1 cellular context compared by ENCODE assay signal in the genomic region with DNA sequence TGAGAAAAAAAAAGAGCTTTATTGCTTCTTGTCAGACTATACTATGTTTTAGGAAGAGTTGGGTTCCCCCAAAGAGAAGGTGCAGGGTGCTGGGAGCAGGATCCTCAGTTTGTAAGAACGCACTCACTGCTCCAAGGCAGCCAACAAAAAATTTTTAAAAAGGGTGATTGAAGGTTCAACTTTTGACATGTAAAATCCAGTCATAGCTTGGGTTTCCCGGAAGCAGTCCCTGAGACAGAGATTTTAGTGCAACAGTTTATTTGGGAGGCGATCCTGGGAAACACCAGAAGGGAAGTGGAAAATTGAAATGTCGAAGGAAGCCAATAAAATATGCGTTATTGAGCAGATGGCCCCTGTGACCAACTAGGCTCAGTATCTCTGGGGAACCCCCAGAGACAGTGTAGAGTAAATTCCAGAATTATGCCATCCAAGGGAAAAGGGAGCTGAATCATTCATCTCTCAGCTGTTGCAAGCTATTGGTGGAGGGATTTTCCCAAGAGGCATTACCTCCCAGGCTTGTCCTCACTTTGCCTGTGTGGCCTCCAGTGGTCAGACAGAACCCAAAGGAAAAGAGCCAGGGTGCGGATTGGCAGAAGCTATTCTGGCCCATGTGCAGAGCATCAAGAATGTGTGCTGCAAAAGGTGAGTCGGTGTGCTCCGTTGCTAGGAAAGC.
TF ChIP-seq lines count a peak whose summit lies in the region.

No MANE protein-coding gene starts in this region.

TF ChIP-seq in HepG2, 621 proteins besides CTCF, POLR2A, EP300 and RAD21 (continued from another document and continues in another):
- TF ChIP-seq ATF2 (CRISPR knock-in tag; IDR thresholded peaks at IDR 0.05) (peak; percentile 37; the same call in 1 of the 2 replicates), ZC3H13 (CRISPR knock-in tag; IDR thresholded peaks at IDR 0.05) (no peak), TAF1 (CRISPR knock-in tag; IDR thresholded peaks at IDR 0.05) (peak; percentile 76), BRF2 (CRISPR knock-in tag; IDR thresholded peaks at IDR 0.05) (no peak), SMC3 (IDR thresholded peaks at IDR 0.05; ENCODE audit: low read length) (peak; percentile 40; the same call in 1 of the 2 replicates), NR2F6 (IDR thresholded peaks at IDR 0.05) (peak; percentile 29; the same call in 1 of the 2 replicates), NR2F6 (CRISPR knock-in tag; IDR thresholded peaks at IDR 0.05) (no peak; the same call in 1 of the 2 replicates), ZNF333 (CRISPR knock-in tag; IDR thresholded peaks at IDR 0.05; ENCODE audit: borderline replicate concordance) (no peak), SIX1 (CRISPR knock-in tag; IDR thresholded peaks at IDR 0.05; ENCODE audit: borderline replicate concordance) (peak; percentile 47; the same call in 1 of the 2 replicates), MLLT10 (CRISPR knock-in tag; IDR thresholded peaks at IDR 0.05) (no peak), CSRNP2 (CRISPR knock-in tag; conservative IDR thresholded peaks at IDR 0.05; ENCODE audit: low read depth) (no peak), MAX (IDR thresholded peaks at IDR 0.05) (peak; percentile 61; the same call in 1 of the 2 replicates), ZSCAN30 (CRISPR knock-in tag; IDR thresholded peaks at IDR 0.05) (peak; percentile 86; the same call in 1 of the 2 replicates), ARID5B (CRISPR knock-in tag; IDR thresholded peaks at IDR 0.05) (peak; percentile 54), ZNF160 (CRISPR knock-in tag; IDR thresholded peaks at IDR 0.05) (0 out of 2 replicates have a peak, but pooled peaks have one; percentile 4), MIXL1 (CRISPR knock-in tag; IDR thresholded peaks at IDR 0.05) (peak; percentile 49; the same call in 1 of the 2 replicates), ZNF703 (CRISPR knock-in tag; IDR thresholded peaks at IDR 0.05; ENCODE audit: borderline replicate concordance) (no peak), HIVEP1 (CRISPR knock-in tag; IDR thresholded peaks at IDR 0.05) (peak; percentile 85; the same call in 1 of the 2 replicates), CEBPB (IDR thresholded peaks at IDR 0.05; ENCODE audit: borderline replicate concordance, low read depth, low read length) (peak; percentile 64; the same call in 1 of the 2 replicates)
- TF ChIP-seq, protein P1, sequence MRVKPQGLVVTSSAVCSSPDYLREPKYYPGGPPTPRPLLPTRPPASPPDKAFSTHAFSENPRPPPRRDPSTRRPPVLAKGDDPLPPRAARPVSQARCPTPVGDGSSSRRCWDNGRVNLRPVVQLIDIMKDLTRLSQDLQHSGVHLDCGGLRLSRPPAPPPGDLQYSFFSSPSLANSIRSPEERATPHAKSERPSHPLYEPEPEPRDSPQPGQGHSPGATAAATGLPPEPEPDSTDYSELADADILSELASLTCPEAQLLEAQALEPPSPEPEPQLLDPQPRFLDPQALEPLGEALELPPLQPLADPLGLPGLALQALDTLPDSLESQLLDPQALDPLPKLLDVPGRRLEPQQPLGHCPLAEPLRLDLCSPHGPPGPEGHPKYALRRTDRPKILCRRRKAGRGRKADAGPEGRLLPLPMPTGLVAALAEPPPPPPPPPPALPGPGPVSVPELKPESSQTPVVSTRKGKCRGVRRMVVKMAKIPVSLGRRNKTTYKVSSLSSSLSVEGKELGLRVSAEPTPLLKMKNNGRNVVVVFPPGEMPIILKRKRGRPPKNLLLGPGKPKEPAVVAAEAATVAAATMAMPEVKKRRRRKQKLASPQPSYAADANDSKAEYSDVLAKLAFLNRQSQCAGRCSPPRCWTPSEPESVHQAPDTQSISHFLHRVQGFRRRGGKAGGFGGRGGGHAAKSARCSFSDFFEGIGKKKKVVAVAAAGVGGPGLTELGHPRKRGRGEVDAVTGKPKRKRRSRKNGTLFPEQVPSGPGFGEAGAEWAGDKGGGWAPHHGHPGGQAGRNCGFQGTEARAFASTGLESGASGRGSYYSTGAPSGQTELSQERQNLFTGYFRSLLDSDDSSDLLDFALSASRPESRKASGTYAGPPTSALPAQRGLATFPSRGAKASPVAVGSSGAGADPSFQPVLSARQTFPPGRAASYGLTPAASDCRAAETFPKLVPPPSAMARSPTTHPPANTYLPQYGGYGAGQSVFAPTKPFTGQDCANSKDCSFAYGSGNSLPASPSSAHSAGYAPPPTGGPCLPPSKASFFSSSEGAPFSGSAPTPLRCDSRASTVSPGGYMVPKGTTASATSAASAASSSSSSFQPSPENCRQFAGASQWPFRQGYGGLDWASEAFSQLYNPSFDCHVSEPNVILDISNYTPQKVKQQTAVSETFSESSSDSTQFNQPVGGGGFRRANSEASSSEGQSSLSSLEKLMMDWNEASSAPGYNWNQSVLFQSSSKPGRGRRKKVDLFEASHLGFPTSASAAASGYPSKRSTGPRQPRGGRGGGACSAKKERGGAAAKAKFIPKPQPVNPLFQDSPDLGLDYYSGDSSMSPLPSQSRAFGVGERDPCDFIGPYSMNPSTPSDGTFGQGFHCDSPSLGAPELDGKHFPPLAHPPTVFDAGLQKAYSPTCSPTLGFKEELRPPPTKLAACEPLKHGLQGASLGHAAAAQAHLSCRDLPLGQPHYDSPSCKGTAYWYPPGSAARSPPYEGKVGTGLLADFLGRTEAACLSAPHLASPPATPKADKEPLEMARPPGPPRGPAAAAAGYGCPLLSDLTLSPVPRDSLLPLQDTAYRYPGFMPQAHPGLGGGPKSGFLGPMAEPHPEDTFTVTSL (CRISPR knock-in tag; IDR thresholded peaks at IDR 0.05; ENCODE audit: borderline replicate concordance): 0 out of 2 replicates have a peak, but pooled peaks have one; percentile 6
- TF ChIP-seq, protein P2, sequence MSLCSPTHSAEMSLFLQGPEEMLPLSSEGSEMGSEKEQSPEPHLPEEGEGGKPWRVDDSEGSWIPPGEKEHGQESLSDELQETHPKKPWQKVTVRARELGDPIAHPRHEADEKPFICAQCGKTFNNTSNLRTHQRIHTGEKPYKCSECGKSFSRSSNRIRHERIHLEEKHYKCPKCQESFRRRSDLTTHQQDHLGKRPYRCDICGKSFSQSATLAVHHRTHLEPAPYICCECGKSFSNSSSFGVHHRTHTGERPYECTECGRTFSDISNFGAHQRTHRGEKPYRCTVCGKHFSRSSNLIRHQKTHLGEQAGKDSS (CRISPR knock-in tag; IDR thresholded peaks at IDR 0.05; ENCODE audit: borderline replicate concordance, low read depth): no peak
- TF ChIP-seq, protein P3, sequence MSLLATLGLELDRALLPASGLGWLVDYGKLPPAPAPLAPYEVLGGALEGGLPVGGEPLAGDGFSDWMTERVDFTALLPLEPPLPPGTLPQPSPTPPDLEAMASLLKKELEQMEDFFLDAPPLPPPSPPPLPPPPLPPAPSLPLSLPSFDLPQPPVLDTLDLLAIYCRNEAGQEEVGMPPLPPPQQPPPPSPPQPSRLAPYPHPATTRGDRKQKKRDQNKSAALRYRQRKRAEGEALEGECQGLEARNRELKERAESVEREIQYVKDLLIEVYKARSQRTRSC (CRISPR knock-in tag; IDR thresholded peaks at IDR 0.05; ENCODE audit: low read depth): no peak
- TF ChIP-seq, protein P4, sequence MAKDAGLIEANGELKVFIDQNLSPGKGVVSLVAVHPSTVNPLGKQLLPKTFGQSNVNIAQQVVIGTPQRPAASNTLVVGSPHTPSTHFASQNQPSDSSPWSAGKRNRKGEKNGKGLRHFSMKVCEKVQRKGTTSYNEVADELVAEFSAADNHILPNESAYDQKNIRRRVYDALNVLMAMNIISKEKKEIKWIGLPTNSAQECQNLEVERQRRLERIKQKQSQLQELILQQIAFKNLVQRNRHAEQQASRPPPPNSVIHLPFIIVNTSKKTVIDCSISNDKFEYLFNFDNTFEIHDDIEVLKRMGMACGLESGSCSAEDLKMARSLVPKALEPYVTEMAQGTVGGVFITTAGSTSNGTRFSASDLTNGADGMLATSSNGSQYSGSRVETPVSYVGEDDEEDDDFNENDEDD (CRISPR knock-in tag; IDR thresholded peaks at IDR 0.05; ENCODE audit: borderline replicate concordance): peak; percentile 53; the same call in 1 of the 2 replicates
- TF ChIP-seq, protein P5, sequence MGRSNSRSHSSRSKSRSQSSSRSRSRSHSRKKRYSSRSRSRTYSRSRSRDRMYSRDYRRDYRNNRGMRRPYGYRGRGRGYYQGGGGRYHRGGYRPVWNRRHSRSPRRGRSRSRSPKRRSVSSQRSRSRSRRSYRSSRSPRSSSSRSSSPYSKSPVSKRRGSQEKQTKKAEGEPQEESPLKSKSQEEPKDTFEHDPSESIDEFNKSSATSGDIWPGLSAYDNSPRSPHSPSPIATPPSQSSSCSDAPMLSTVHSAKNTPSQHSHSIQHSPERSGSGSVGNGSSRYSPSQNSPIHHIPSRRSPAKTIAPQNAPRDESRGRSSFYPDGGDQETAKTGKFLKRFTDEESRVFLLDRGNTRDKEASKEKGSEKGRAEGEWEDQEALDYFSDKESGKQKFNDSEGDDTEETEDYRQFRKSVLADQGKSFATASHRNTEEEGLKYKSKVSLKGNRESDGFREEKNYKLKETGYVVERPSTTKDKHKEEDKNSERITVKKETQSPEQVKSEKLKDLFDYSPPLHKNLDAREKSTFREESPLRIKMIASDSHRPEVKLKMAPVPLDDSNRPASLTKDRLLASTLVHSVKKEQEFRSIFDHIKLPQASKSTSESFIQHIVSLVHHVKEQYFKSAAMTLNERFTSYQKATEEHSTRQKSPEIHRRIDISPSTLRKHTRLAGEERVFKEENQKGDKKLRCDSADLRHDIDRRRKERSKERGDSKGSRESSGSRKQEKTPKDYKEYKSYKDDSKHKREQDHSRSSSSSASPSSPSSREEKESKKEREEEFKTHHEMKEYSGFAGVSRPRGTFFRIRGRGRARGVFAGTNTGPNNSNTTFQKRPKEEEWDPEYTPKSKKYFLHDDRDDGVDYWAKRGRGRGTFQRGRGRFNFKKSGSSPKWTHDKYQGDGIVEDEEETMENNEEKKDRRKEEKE (IDR thresholded peaks at IDR 0.05): no peak
